ENCODE assay signal across 8 cellular contexts in the genomic region with DNA sequence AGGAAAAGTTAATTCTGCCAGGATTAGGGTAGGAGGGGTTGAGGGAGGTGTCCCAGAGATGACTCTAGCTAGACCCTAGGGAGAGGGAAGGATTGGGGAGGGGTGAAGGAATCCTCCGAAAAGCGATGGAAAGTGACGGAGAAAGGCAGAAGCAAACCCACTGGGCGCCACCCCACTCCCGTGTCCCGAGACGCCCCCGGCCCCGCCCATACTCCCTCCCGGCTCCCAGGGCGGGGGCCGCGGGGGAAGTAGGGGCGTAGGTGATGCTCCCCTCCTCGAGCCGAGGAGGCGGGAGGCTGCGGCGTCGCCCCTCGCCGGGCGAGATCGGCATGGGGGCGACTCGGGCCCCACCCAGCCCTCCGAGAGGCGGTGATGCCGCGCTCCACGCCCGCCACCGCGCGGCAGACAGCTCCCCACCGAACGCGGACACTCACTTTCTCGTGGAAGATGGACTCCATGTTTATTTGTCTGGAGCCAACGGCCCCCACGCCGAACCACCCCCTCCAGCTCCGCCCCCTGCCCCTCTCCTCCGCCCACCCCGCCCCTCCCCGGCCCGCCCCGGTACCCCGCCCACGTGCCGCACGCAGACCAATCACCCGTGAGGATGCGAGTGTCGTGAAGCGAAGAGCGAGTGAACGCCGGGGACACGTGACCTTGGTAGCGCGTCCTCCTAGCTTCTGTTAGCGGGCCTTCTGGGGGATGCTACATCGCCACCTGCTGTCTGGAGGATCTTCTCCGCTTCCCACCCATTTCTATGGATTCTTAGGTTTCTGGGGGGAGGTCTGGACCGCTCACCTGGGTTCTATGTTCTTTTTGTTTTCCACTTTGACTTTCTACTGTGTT. TPM values are rescaled to one million over a fixed set of nuclear protein-coding genes. Genes with fewer than 3 reads are reported as not detected.
DNase-seq lines count a peak whose midpoint lies in the region; TF ChIP-seq lines count a peak whose summit lies in the region.

Gene ATXN3, minus strand, starts transcription at position 488 of the 843 bp plus-strand sequence. Its CDS starts 30 bp downstream, at position 458.

- H3K9ac ChIP-seq in H9 (ENCODE audit: extremely low read depth, insufficient read length, low read length) (peak within 1 kb of the TSS; percentile 67), stomach smooth muscle (ENCODE audit: low read length in 2 of 2) (peak within 1 kb of the TSS; percentile 96)

- no peak within 1 kb of the TSS for H2BK15ac ChIP-seq in H9 (ENCODE audit: low read depth, low read length)

- H2BK12ac ChIP-seq in H9 (ENCODE audit: insufficient read length, low read depth, low read length): no peak within 1 kb of the TSS

- peaks cover 8% of the 10 kb centered on the region for H3K79me1 ChIP-seq in H9 (ENCODE audit: insufficient read depth, low read depth, low read length, poor library complexity, severe bottlenecking)

- no peak within 1 kb of the TSS for H2BK5ac ChIP-seq in H9 (ENCODE audit: insufficient read length, low read length)

- H3K27me3 ChIP-seq in H9 (ENCODE audit: insufficient read depth, low read length) (no peaks in the 10 kb centered on the region), MG63 (no peaks in the 10 kb centered on the region), stomach smooth muscle (ENCODE audit: control insufficient read depth in 1 of 2, insufficient read depth in 2 of 2, low read length in 2 of 2) (no peaks in the 10 kb centered on the region)

- no peak within 1 kb of the TSS for H2BK20ac ChIP-seq in H9 (ENCODE audit: low read depth, low read length, poor library complexity, severe bottlenecking)

- H3K14ac ChIP-seq in H9 (ENCODE audit: insufficient read depth, low read length): no peak within 1 kb of the TSS

- H3K36me3 Mint-ChIP-seq in H9 (ENCODE audit: insufficient read depth in 1 of 3, low read depth in 3 of 3): no peaks in the 10 kb centered on the region
- H3K36me3 Mint-ChIP-seq in neural crest cell (ENCODE audit: low read depth): no peaks in the 10 kb centered on the region

- no peak within 1 kb of the TSS for H4K91ac ChIP-seq in H9 (ENCODE audit: insufficient read length, low read depth, low read length)

- H3K27me3 Mint-ChIP-seq in H9 (ENCODE audit: low read depth) (no peaks in the 10 kb centered on the region), neural crest cell (ENCODE audit: low read depth) (peaks cover 2% of the 10 kb centered on the region)

- H3K79me2 ChIP-seq in H9 (ENCODE audit: insufficient read depth, low read length): peaks cover 22% of the 10 kb centered on the region; the same call in 1 of the 2 replicates

- TF ChIP-seq CTCF in H9 (conservative IDR thresholded peaks at IDR 0.05) (peak; percentile 77), foreskin fibroblast (IDR thresholded peaks at IDR 0.05; ENCODE audit: low read depth, low read length) (peak; percentile 91), neural crest cell (conservative IDR thresholded peaks at IDR 0.05) (peak; percentile 75)

- no peaks in the 10 kb centered on the region for H4K20me1 ChIP-seq in H9 (ENCODE audit: control insufficient read depth, insufficient read depth, insufficient read length)

- H2AFZ ChIP-seq in H9 (ENCODE audit: low read length): no peak within 1 kb of the TSS

- H3K9me3 Mint-ChIP-seq in H9 (no peaks in the 10 kb centered on the region), neural crest cell (no peaks in the 10 kb centered on the region)

- no peak within 1 kb of the TSS for H4K8ac ChIP-seq in H9 (replicated peaks; ENCODE audit: insufficient read length, low read depth, low read length)

- no peak within 1 kb of the TSS for H3T11ph ChIP-seq in H9 (ENCODE audit: low read length)

- H3K4ac ChIP-seq in H9 (ENCODE audit: low read depth, low read length): no peak within 1 kb of the TSS

- H3K4me2 ChIP-seq in H9 (ENCODE audit: insufficient read depth, insufficient read length, low read length): peak within 1 kb of the TSS; percentile 89

- H4K5ac ChIP-seq in H9 (ENCODE audit: insufficient read length, low read depth, low read length): no peak within 1 kb of the TSS

- no peaks in the 10 kb centered on the region for H3K23me2 ChIP-seq in H9 (ENCODE audit: insufficient read length, low read depth, low read length, poor library complexity, severe bottlenecking)

- DNase-seq in GDM1 (lab: John Stamatoyannopoulos, UW) (peak; percentile 97), H9 (peak; percentile 98), MG63 (peak; percentile 96), SHP77 treated with DMSO at 0.1 percent for 48 hours (lab: John Stamatoyannopoulos, UW) (peak; percentile 92), activated gamma-delta T cell (lab: John Stamatoyannopoulos, UW) (peak; percentile 92), foreskin fibroblast (peak; percentile 99), neural crest cell (ENCODE audit: low read depth, low spot score) (peak; percentile 85)

- peaks cover 28 to 30% of the 10 kb centered on the region in 2 experiments for H3K4me1 Mint-ChIP-seq in H9
- peaks cover 40% of the 10 kb centered on the region for H3K4me1 Mint-ChIP-seq in neural crest cell

- no peak within 1 kb of the TSS for H3K27ac ChIP-seq in H9 (ENCODE audit: insufficient read length, low read depth, low read length)
- H3K27ac ChIP-seq in stomach smooth muscle (ENCODE audit: low read length): peak within 1 kb of the TSS; percentile 94

- H3K4me1 ChIP-seq in H9 (ENCODE audit: insufficient read depth, low read length): peaks cover 2% of the 10 kb centered on the region
- peaks cover 8% of the 10 kb centered on the region for H3K4me1 ChIP-seq in stomach smooth muscle (ENCODE audit: control insufficient read depth, insufficient read depth, low read length)

- H2AK5ac ChIP-seq in H9 (ENCODE audit: insufficient read length, low read length): no peak within 1 kb of the TSS

- H3K56ac ChIP-seq in H9 (ENCODE audit: insufficient read length, low read depth, low read length): no peak within 1 kb of the TSS

- no peaks in the 10 kb centered on the region for H3K36me3 ChIP-seq in MG63
- no peaks in the 10 kb centered on the region for H3K36me3 ChIP-seq in stomach smooth muscle (ENCODE audit: control insufficient read depth in 2 of 2, insufficient read depth in 2 of 2, low read length in 2 of 2)

- H3K9me3 ChIP-seq in H9 (ENCODE audit: control insufficient read depth, low read depth, low read length): no peaks in the 10 kb centered on the region
- H3K9me3 ChIP-seq in MG63: no peaks in the 10 kb centered on the region
- no peaks in the 10 kb centered on the region for H3K9me3 ChIP-seq in stomach smooth muscle (ENCODE audit: control insufficient read depth in 2 of 2, low read length in 2 of 2)

- no CpG with 5 or more reads among the region's 66 CpGs for WGBS in H9 (ENCODE audit: extremely low coverage, insufficient read length, low lambda C conversion rate)

- H3K4me3 Mint-ChIP-seq in H9 (peak within 1 kb of the TSS; percentile 95 to 100), neural crest cell (peak within 1 kb of the TSS; percentile 95)

- H3K27ac Mint-ChIP-seq in H9 (peak within 1 kb of the TSS; percentile 70 to 97 (median 95)), neural crest cell (ENCODE audit: unreplicated experiment) (peak within 1 kb of the TSS; percentile 83)

- H3K4me3 ChIP-seq in MG63 (peak within 1 kb of the TSS; percentile 89), foreskin fibroblast (ENCODE audit: low read depth in 1 of 2, low read length in 2 of 2) (peak within 1 kb of the TSS; percentile 72 to 94), stomach smooth muscle (ENCODE audit: low read length in 2 of 2) (peak within 1 kb of the TSS; percentile 93 to 96)

- no peak within 1 kb of the TSS for H2BK120ac ChIP-seq in H9 (ENCODE audit: low read depth, low read length, poor library complexity, severe bottlenecking)

- no peak within 1 kb of the TSS for H3K18ac ChIP-seq in H9 (ENCODE audit: insufficient read length, low read depth, low read length)

- no peak within 1 kb of the TSS for H3K23ac ChIP-seq in H9 (ENCODE audit: insufficient read length, low read depth, low read length)

RNA-seq across cellular contexts. Expression of gene ATXN3, which starts in this region (rescaled TPM):
- total RNA-seq in H9 (2021): 26.7 and 29.7 TPM in 2 replicates
- 8.3 and 22.0 TPM in 2 replicates for total RNA-seq in MG63 (2014; rRNA removed; shearing (Covaris generic); ENCODE audit: low replicate concordance)
- 25.9 and 30.2 TPM in 2 replicates for total RNA-seq in neural crest cell
